Comparison of ENCODE assay signal across 11 cellular contexts in the genomic region with DNA sequence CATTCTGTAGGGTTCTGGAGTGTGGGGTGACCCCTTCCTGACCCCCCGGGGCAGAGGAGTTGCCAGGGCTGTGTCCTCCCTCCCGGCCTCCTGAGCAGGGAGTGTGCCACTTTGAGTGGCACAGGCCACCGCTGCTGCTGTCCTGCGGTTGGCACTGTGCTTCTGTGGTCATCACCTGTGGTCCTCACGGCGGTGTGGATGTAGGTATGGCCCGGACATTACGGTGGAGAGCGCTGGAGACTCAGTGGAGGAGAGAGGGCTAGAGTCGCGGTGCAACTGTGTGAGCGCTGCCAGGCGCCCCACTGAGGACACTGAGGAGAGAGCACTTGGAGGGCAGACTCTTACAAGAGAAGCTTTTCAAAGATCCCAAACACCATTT. TPM values are rescaled to one million over a fixed set of nuclear protein-coding genes. Genes with fewer than 3 reads are reported as not detected.
A peak's percentile ranks its signal among the peaks of the same experiment; 100 is the strongest.
DNase-seq lines count a peak whose midpoint lies in the region; ATAC-seq and TF ChIP-seq lines count a peak whose summit lies in the region.
"Had no signal": no experiment of that assay in that cellular context is flagged by ENCODE, and none has a peak within 500 bp of the region (broad histone marks: within the 10 kb centered on the region; RNA-seq: fewer than 3 reads in every experiment).

No MANE protein-coding gene starts in this region.

- CTCF ChIA-PET in CD8-positive, alpha-beta T cell (lab: Charles Lee), result interaction anchor here (0.5 to 2.4 kb wide), 5 partner anchors 59 to 1799 kb away, joined by 3 to 17 read pairs (median 4); no protein-coding TSS in a partner anchor

- no peak for ATAC-seq in CD8-positive, alpha-beta T cell
- ATAC-seq in sciatic nerve, result peak; percentile 2
- no peak for ATAC-seq in stimulated activated naive CD8-positive, alpha-beta T cell treated with anti-CD3 and anti-CD28 coated beads, Interleukin-15, amount 100 ng/mL, for 72 hours
- no peak for ATAC-seq in GM21447 (IDR thresholded peaks at IDR 0.05; ENCODE audit: unreplicated experiment)

- H3K36me3 ChIP-seq in CD8-positive, alpha-beta T cell (ENCODE audit: insufficient read depth, low read length), result peaks cover 19% of the 10 kb centered on the region
- H3K36me3 ChIP-seq in left ventricle myocardium inferior (peaks cover 15% of the 10 kb centered on the region), BE2C (peaks cover 25% of the 10 kb centered on the region)

- H3K27ac Mint-ChIP-seq in CD8-positive, alpha-beta T cell, result peak overlapping the region; percentile 55
- peak overlapping the region in 1 of 2 donors; percentile 81 for H3K27ac Mint-ChIP-seq in stimulated activated naive CD8-positive, alpha-beta T cell treated with anti-CD3 and anti-CD28 coated beads, Interleukin-15, amount 100 ng/mL, for 72 hours
- H3K27ac Mint-ChIP-seq: progenitor cell of endocrine pancreas had no signal

- peaks cover 47% of the 10 kb centered on the region for H3K4me1 ChIP-seq in CD8-positive, alpha-beta T cell (ENCODE audit: insufficient read depth, low read length)
- H3K4me1 ChIP-seq in left ventricle myocardium inferior (peaks cover 90% of the 10 kb centered on the region), BE2C (no peaks in the 10 kb centered on the region)

- no peaks in the 10 kb centered on the region for H3K27me3 Mint-ChIP-seq in CD8-positive, alpha-beta T cell (ENCODE audit: low read depth)
- no peaks in the 10 kb centered on the region for H3K27me3 Mint-ChIP-seq in stimulated activated naive CD8-positive, alpha-beta T cell treated with anti-CD3 and anti-CD28 coated beads, Interleukin-15, amount 100 ng/mL, for 72 hours
- H3K27me3 Mint-ChIP-seq: IgD-negative memory B cell, progenitor cell of endocrine pancreas had no signal

- peaks cover 49% of the 10 kb centered on the region for H3K4me1 Mint-ChIP-seq in CD8-positive, alpha-beta T cell (ENCODE audit: low read depth)
- H3K4me1 Mint-ChIP-seq in stimulated activated naive CD8-positive, alpha-beta T cell treated with anti-CD3 and anti-CD28 coated beads, Interleukin-15, amount 100 ng/mL, for 72 hours, result peaks cover 83% of the 10 kb centered on the region

- no peak overlapping the region for H3K27ac ChIP-seq in CD8-positive, alpha-beta T cell (ENCODE audit: low read depth, low read length)
- peak overlapping the region; percentile 48 for H3K27ac ChIP-seq in VCaP
- H3K27ac ChIP-seq in left ventricle myocardium inferior (replicated peaks), result peak overlapping the region; percentile 88

- intact Hi-C loops in CD8-positive, alpha-beta T cell (cut with DNase I, micrococcal nuclease), result no loop called here
- intact Hi-C loops in left ventricle myocardium inferior (cut with micrococcal nuclease), result no loop called here
- intact Hi-C loops in sciatic nerve (cut with DNase I), result no loop called here

- peaks cover 55% of the 10 kb centered on the region for H3K36me3 Mint-ChIP-seq in CD8-positive, alpha-beta T cell
- H3K36me3 Mint-ChIP-seq: IgD-negative memory B cell had no signal

- H3K4me3 Mint-ChIP-seq in CD8-positive, alpha-beta T cell, result no peak overlapping the region
- no peak overlapping the region for H3K4me3 Mint-ChIP-seq in stimulated activated naive CD8-positive, alpha-beta T cell treated with anti-CD3 and anti-CD28 coated beads, Interleukin-15, amount 100 ng/mL, for 72 hours

- no peak overlapping the region for H3K4me3 ChIP-seq in CD8-positive, alpha-beta T cell (ENCODE audit: low read depth, low read length)
- H3K4me3 ChIP-seq in left ventricle myocardium inferior (no peak overlapping the region), BE2C (ENCODE audit: low read depth, low read length) (no peak overlapping the region)

- H3K9me3 ChIP-seq in CD8-positive, alpha-beta T cell (ENCODE audit: low read length), result no peaks in the 10 kb centered on the region
- no peaks in the 10 kb centered on the region for H3K9me3 ChIP-seq in left ventricle myocardium inferior (replicated peaks)
- no peaks in the 10 kb centered on the region for H3K9me3 ChIP-seq in BE2C

- DNase-seq in CD8-positive, alpha-beta T cell, result no peak
- DNase-seq in left ventricle myocardium inferior (no peak), sciatic nerve (ENCODE audit: low spot score) (no peak), BE2C (no peak)
- DNase-seq in stimulated activated naive CD8-positive, alpha-beta T cell treated with anti-CD3 and anti-CD28 coated beads, Interleukin-15, amount 100 ng/mL, for 72 hours, result no peak
- DNase-seq in stimulated activated CD4-positive, alpha-beta T cell treated with anti-CD3 and anti-CD28 coated beads, Interleukin-2, amount 100 ng/mL, for 24 hours, result no peak
- DNase-seq: activated CD4-positive, CD25-positive, alpha-beta regulatory T cell treated with anti-CD3 and anti-CD28 coated beads, Interleukin-2, amount 50 U/mL, for 72 hours had no signal

- POLR2A ChIA-PET in CD8-positive, alpha-beta T cell (lab: Charles Lee), result no interaction called here

- H3K9me3 Mint-ChIP-seq in CD8-positive, alpha-beta T cell, result no peaks in the 10 kb centered on the region
- no peaks in the 10 kb centered on the region for H3K9me3 Mint-ChIP-seq in stimulated activated naive CD8-positive, alpha-beta T cell treated with anti-CD3 and anti-CD28 coated beads, Interleukin-15, amount 100 ng/mL, for 72 hours
- H3K9me3 Mint-ChIP-seq: IgD-negative memory B cell had no signal

- TF ChIP-seq CTCF in CD8-positive, alpha-beta T cell (IDR thresholded peaks at IDR 0.05), result no peak
- TF ChIP-seq CTCF in VCaP (conservative IDR thresholded peaks at IDR 0.05) (no peak), left ventricle myocardium inferior (IDR thresholded peaks at IDR 0.05; ENCODE audit: borderline replicate concordance) (no peak), BE2C (IDR thresholded peaks at IDR 0.05; ENCODE audit: low read depth, low read length) (no peak)

- H3K27me3 ChIP-seq in CD8-positive, alpha-beta T cell (ENCODE audit: insufficient read depth, low read length), result no peaks in the 10 kb centered on the region
- H3K27me3 ChIP-seq in left ventricle myocardium inferior (ENCODE audit: low read depth) (no peaks in the 10 kb centered on the region), BE2C (no peaks in the 10 kb centered on the region)

RNA-seq across cellular contexts. Expression of gene PGS1, which starts 39.1 kb away (rescaled TPM):
- total RNA-seq in CD8-positive, alpha-beta T cell, result 10 to 100 TPM; 34.6 to 36.3 TPM
- 17.1 TPM for total RNA-seq in left ventricle myocardium inferior
- 59.2 TPM for total RNA-seq in sciatic nerve
- 66.0 TPM for polyA plus RNA-seq in BE2C (2012; ENCODE audit: insufficient read depth, insufficient read length, low read depth)

RNA-seq across cellular contexts. Expression of gene SOCS3, which starts 57.6 kb away (rescaled TPM):
- total RNA-seq in CD8-positive, alpha-beta T cell, result 100 to 1,000 TPM; 279 to 283 TPM
- total RNA-seq in left ventricle myocardium inferior (9.5 TPM), sciatic nerve (144 TPM)
- 0.52 TPM for polyA plus RNA-seq in BE2C (2012; ENCODE audit: insufficient read depth, insufficient read length, low read depth)

Comparison
In these comparisons a context has a peak if more than half of its experiments do, and no peak if none do; other contexts are left out.
1. RNA of gene SOCS3, which starts 57.6 kb away (total RNA-seq): 279 to 283 TPM in CD8-positive, alpha-beta T cell and 144 TPM in sciatic nerve (single experiment); 9.5 TPM in left ventricle myocardium inferior (single experiment); every median in the first group is over 10 times any median in the second.